Comparison of ENCODE assay signal across 19 cellular contexts in genomic region chr18:46062781-46063180, GRCh38. TPM values are rescaled to one million over a fixed set of nuclear protein-coding genes. Genes with fewer than 3 reads are reported as not detected.
DNase-seq lines count a peak whose midpoint lies in the region; TF ChIP-seq lines count a peak whose summit lies in the region.
"Had no signal": no experiment of that assay in that cellular context is flagged by ENCODE, and none has a peak within 500 bp of the region (broad histone marks: within the 10 kb centered on the region; RNA-seq: fewer than 3 reads in every experiment).

No MANE protein-coding gene starts in this region.

- no peak overlapping the region for H3K9ac ChIP-seq in KMS-11

- no peaks in the 10 kb centered on the region for H3K27me3 ChIP-seq in KMS-11 (ENCODE audit: insufficient read depth, low read depth)

- no peak overlapping the region; the same call in 1 of the 2 replicates for H2AFZ ChIP-seq in KMS-11 (ENCODE audit: low read depth)

- H3K4me3 Mint-ChIP-seq in MCF 10A (ENCODE audit: unreplicated experiment): no peak overlapping the region

- DNase-seq in MCF 10A (ENCODE audit: unreplicated experiment) (peak; percentile 87), islet precursor cell (peak; percentile 92), DMS114 treated with DMSO at 0.1 percent for 48 hours (lab: John Stamatoyannopoulos, UW; ENCODE audit: unreplicated experiment) (no peak), NCI-H1092 (lab: John Stamatoyannopoulos, UW) (no peak), dermis blood vessel endothelial cell (no peak), EL (no peak)
- DNase-seq: C1 segment of cervical spinal cord, DND-41, GDM1, KG1, NCI-H1436, NCI-H2029, NCI-H2171 treated with DMSO at 0.1 percent for 48 hours, NCI-H446 treated with DMSO at 0.1 percent for 48 hours, NCI-H69, SIG-M5, T-helper 1 cell had no signal

- peaks cover 10% of the 10 kb centered on the region for H3K4me1 Mint-ChIP-seq in MCF 10A (ENCODE audit: insufficient read depth, unreplicated experiment)

- H3K79me2 ChIP-seq in KMS-11 (ENCODE audit: insufficient read depth, low read depth): no peaks in the 10 kb centered on the region

- H3K27ac Mint-ChIP-seq in MCF 10A (ENCODE audit: low read depth, unreplicated experiment): peak overlapping the region; percentile 31

- intact Hi-C loops in MCF 10A (cut with micrococcal nuclease): no loop called here

- TF ChIP-seq CTCF in KMS-11 (conservative IDR thresholded peaks at IDR 0.05; ENCODE audit: low read depth, low read length) (no peak), MCF 10A (IDR thresholded peaks at IDR 0.05; ENCODE audit: unreplicated experiment) (no peak)

- CTCF ChIA-PET in MCF 10A (lab: Yijun Ruan, JAX): interaction anchor here (1.2 kb wide), 1 partner anchor 38 kb away, joined by 3 read pairs; no protein-coding TSS in a partner anchor

- H3K36me3 Mint-ChIP-seq in MCF 10A (ENCODE audit: insufficient read depth, unreplicated experiment): peaks cover 19% of the 10 kb centered on the region

- BruUV-seq in MCF 10A (replicated peaks; lab: Mats Ljungman, UMichigan): no TSS peak

- peak overlapping the region; percentile 32; the same call in 1 of the 2 replicates for H3K4me2 ChIP-seq in KMS-11

- H3K27ac ChIP-seq in KMS-11: no peak overlapping the region; the same call in 1 of the 2 replicates

- POLR2A ChIA-PET in MCF 10A (lab: Yijun Ruan, JAX): interaction anchor here (1.0 to 2.2 kb wide), 2 partner anchors 11 to 35 kb away, joined by 3 to 8 read pairs; no protein-coding TSS in a partner anchor

- H3K4me3 ChIP-seq in KMS-11 (IDR thresholded peaks at IDR 0.05; ENCODE audit: insufficient read depth, low read depth, low read length): no peak overlapping the region

- H3K27me3 Mint-ChIP-seq in MCF 10A (ENCODE audit: insufficient read depth, unreplicated experiment): no peaks in the 10 kb centered on the region

- no peaks in the 10 kb centered on the region for H4K20me1 ChIP-seq in KMS-11 (ENCODE audit: insufficient read depth)

- peaks cover 28% of the 10 kb centered on the region for H3K4me1 ChIP-seq in KMS-11 (ENCODE audit: low read depth, poor library complexity, severe bottlenecking)

- no peaks in the 10 kb centered on the region for H3K9me3 Mint-ChIP-seq in MCF 10A (ENCODE audit: unreplicated experiment)

- H3K36me3 ChIP-seq in KMS-11 (ENCODE audit: insufficient read depth): no peaks in the 10 kb centered on the region

RNA-seq across cellular contexts. Expression of gene PSTPIP2, which starts 9.3 kb away (rescaled TPM):
- total RNA-seq in MCF 10A (2022) (27.8 and 27.9 TPM in 2 replicates), dermis blood vessel endothelial cell (0.56 and 0.68 TPM in 2 replicates)
- total RNA-seq: OCI-LY7 had no signal

RNA-seq across cellular contexts. Expression of gene ATP5F1A, which starts 35.3 kb away (rescaled TPM):
- total RNA-seq in MCF 10A (2022) (363 and 458 TPM in 2 replicates), dermis blood vessel endothelial cell (911 and 931 TPM in 2 replicates)

RNA-seq across cellular contexts. Expression of gene HAUS1, which starts 41.4 kb away (rescaled TPM):
- total RNA-seq in MCF 10A (2022) (14.9 and 21.6 TPM in 2 replicates), dermis blood vessel endothelial cell (87.6 and 102 TPM in 2 replicates)

Comparison
In these comparisons a context has a peak if more than half of its experiments do, and no peak if none do; other contexts are left out.
1. DNase-seq: peak in MCF 10A (single experiment) and islet precursor cell (single experiment); none in DMS114 treated with DMSO at 0.1 percent for 48 hours (single experiment), NCI-H1092 (single experiment), dermis blood vessel endothelial cell (single experiment) and EL (single experiment).
2. RNA of gene PSTPIP2, which starts 9.3 kb away (total RNA-seq): 27.8 to 27.9 TPM in MCF 10A; 0.56 to 0.68 TPM in dermis blood vessel endothelial cell; every median in the first group is over 10 times any median in the second.